13 cellular contexts compared by ENCODE assay signal in the genomic region with DNA sequence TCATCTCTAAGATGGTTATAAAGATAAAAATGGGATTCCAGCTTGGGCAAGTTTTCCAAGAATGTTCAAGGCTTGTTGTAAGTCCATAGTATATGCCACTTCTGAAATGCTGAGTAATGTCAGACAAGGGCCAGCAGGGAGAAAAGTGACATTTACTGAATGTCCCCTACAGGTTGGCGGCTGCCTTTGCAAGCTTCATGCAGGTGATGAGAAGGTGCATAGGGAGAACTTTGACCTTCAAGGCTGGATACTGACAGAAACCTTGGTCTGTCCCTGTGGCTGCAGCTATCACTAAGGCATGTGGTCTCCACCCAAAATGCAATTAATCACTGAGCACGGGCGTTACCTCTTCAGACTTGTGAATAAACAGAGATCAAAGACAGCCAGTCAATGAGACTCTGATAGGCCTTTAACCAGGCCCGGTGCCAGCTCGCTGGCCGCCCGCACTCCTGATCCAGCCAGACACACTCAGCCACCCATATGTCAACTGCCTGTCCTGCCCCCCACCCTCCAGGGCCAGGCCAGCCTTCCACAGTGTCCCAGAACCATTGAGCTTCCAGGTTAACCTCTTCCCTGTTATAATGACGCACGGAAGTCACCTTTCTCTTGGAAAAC. TPM values are rescaled to one million over a fixed set of nuclear protein-coding genes. Genes with fewer than 3 reads are reported as not detected.
DNase-seq lines count a peak whose midpoint lies in the region; ATAC-seq and TF ChIP-seq lines count a peak whose summit lies in the region.
"Had no signal": no experiment of that assay in that cellular context is flagged by ENCODE, and none has a peak within 500 bp of the region (broad histone marks: within the 10 kb centered on the region; RNA-seq: fewer than 3 reads in every experiment).

No MANE protein-coding gene starts in this region.

- TF ChIP-seq CTCF in fibroblast of the aortic adventitia (IDR thresholded peaks at IDR 0.05; ENCODE audit: insufficient read depth, low read length) = peak; percentile 17
- peak in 3 of 7 experiments; percentile 20 to 42 (median 25) for TF ChIP-seq CTCF in stomach (IDR thresholded peaks at IDR 0.05)

- H3K27me3 ChIP-seq in stomach = no peaks in the 10 kb centered on the region
- H3K27me3 ChIP-seq: tibial nerve had no signal

- H3K9me3 ChIP-seq in stomach = no peaks in the 10 kb centered on the region
- H3K9me3 ChIP-seq: psoas muscle, tibial nerve had no signal

- TF ChIP-seq EP300 in stomach (IDR thresholded peaks at IDR 0.05) = no peak

- peaks cover 0 to 42% (median 26%) of the 10 kb centered on the region in 4 donors for H3K4me1 ChIP-seq in stomach

- intact Hi-C loops in stomach (cut with DNase I; ENCODE audit: low total_unique reads) = no loop called here

- DNase-seq in NCI-H1436 (lab: John Stamatoyannopoulos, UW) (peak; percentile 4), NCI-H1436 treated with DMSO at 0.1 percent for 48 hours (lab: John Stamatoyannopoulos, UW) (no peak), NCI-H510A treated with DMSO at 0.1 percent for 48 hours (lab: John Stamatoyannopoulos, UW) (peak; percentile 85), fibroblast of the aortic adventitia (ENCODE audit: low read depth) (peak; percentile 74), stomach (peak; percentile 77), NCI-H2081 treated with DMSO at 0.1 percent for 48 hours (lab: John Stamatoyannopoulos, UW) (no peak)
- DNase-seq in activated CD4-positive, alpha-beta T cell treated with anti-CD3 and anti-CD28 coated beads, Interleukin-2, amount 50 U/mL, for 48 hours = no peak
- DNase-seq: central memory CD4-positive, alpha-beta T cell; GDM1; kidney glomerular epithelial cell; psoas muscle had no signal

- no peak for TF ChIP-seq POLR2A in stomach (IDR thresholded peaks at IDR 0.05)

- H3K27ac ChIP-seq in stomach = no peak overlapping the region
- H3K27ac ChIP-seq: psoas muscle, tibial nerve had no signal

- no peak for ATAC-seq in GM19395 (IDR thresholded peaks at IDR 0.05; ENCODE audit: unreplicated experiment)
- ATAC-seq: psoas muscle had no signal

- H3K36me3 ChIP-seq in stomach = no peaks in the 10 kb centered on the region
- H3K36me3 ChIP-seq: tibial nerve had no signal

- WGBS in stomach, 5 donors = 30 to 51% (median 39%) methylated on average over 9 of the region's 9 CpGs

- H3K4me3 ChIP-seq in fibroblast of the aortic adventitia (ENCODE audit: low read depth, low read length) (no peak overlapping the region), stomach (no peak overlapping the region)
- H3K4me3 ChIP-seq: psoas muscle, tibial nerve had no signal

RNA-seq across cellular contexts. Expression of gene AXIN2, which starts 26.9 kb away (rescaled TPM):
- 8.0 and 11.1 TPM in 2 replicates for total RNA-seq in fibroblast of the aortic adventitia (ENCODE audit: low replicate concordance)
- total RNA-seq in stomach = 10 to 100 TPM in 4 of 5 donors, 1 to 10 TPM in 1; 4.1 to 46.9 (median 25.3) TPM
- polyA plus RNA-seq in stomach = 1 to 10 TPM; 2.7 to 3.3 (median 3.2) TPM

Comparison
In these comparisons a context has a peak if more than half of its experiments do, and no peak if none do; other contexts are left out.
1. DNase-seq: peak in NCI-H1436 (single experiment), NCI-H510A treated with DMSO at 0.1 percent for 48 hours (single experiment), fibroblast of the aortic adventitia (single experiment) and stomach (single experiment); none in NCI-H1436 treated with DMSO at 0.1 percent for 48 hours (single experiment), activated CD4-positive, alpha-beta T cell treated with anti-CD3 and anti-CD28 coated beads, Interleukin-2, amount 50 U/mL, for 48 hours (0 of 2) and NCI-H2081 treated with DMSO at 0.1 percent for 48 hours (single experiment).